8 cellular contexts compared by ENCODE assay signal in genomic region chr1:27284425-27285287, GRCh38. TPM values are rescaled to one million over a fixed set of nuclear protein-coding genes. Genes with fewer than 3 reads are reported as not detected.
DNase-seq lines count a peak whose midpoint lies in the region; ATAC-seq and TF ChIP-seq lines count a peak whose summit lies in the region.

No MANE protein-coding gene starts in this region.

- no peaks in the 10 kb centered on the region for H3K4me1 Mint-ChIP-seq in activated naive CD4-positive, alpha-beta T cell treated with anti-CD3 and anti-CD28 coated beads, Interleukin-2, amount 10 ng/mL, durations not matched to agents 7 days and 5 days

- H3K9me3 Mint-ChIP-seq in activated naive CD4-positive, alpha-beta T cell treated with anti-CD3 and anti-CD28 coated beads, Interleukin-2, amount 10 ng/mL, durations not matched to agents 7 days and 5 days = no peaks in the 10 kb centered on the region

- peaks cover 17% of the 10 kb centered on the region for H3K36me3 Mint-ChIP-seq in activated naive CD4-positive, alpha-beta T cell treated with anti-CD3 and anti-CD28 coated beads, Interleukin-2, amount 10 ng/mL, durations not matched to agents 7 days and 5 days

- no peak overlapping the region for H3K27ac Mint-ChIP-seq in activated naive CD4-positive, alpha-beta T cell treated with anti-CD3 and anti-CD28 coated beads, Interleukin-2, amount 10 ng/mL, durations not matched to agents 7 days and 5 days

- H3K27me3 Mint-ChIP-seq in activated naive CD4-positive, alpha-beta T cell treated with anti-CD3 and anti-CD28 coated beads, Interleukin-2, amount 10 ng/mL, durations not matched to agents 7 days and 5 days = no peaks in the 10 kb centered on the region

- DNase-seq in GDM1 (lab: John Stamatoyannopoulos, UW) (peak; percentile 64), NCI-H1092 treated with DMSO at 0.1 percent for 48 hours (lab: John Stamatoyannopoulos, UW) (peak; percentile 82), Right ventricle myocardium inferior (ENCODE audit: missing footprints) (peak; percentile 88), posterior cingulate gyrus (peak; percentile 53 to 95 (median 86)), ureter (ENCODE audit: low spot score) (peak; percentile 89)
- peak; percentile 93 for DNase-seq in activated naive CD4-positive, alpha-beta T cell treated with anti-CD3 and anti-CD28 coated beads, Interleukin-2, amount 10 ng/mL, durations not matched to agents 7 days and 5 days

- H3K4me3 Mint-ChIP-seq in activated naive CD4-positive, alpha-beta T cell treated with anti-CD3 and anti-CD28 coated beads, Interleukin-2, amount 10 ng/mL, durations not matched to agents 7 days and 5 days = no peak overlapping the region

- intact Hi-C loops in Right ventricle myocardium inferior (cut with DNase I) (loop anchor here (1.0 to 5.0 kb wide), 3 partner anchors 87 to 242 kb away; no protein-coding TSS in a partner anchor), posterior cingulate gyrus (cut with DNase I) (loop anchor here (1.0 to 2.0 kb wide), 3 partner anchors 86 to 240 kb away; no protein-coding TSS in a partner anchor)

- ATAC-seq in SK-N-SH treated with all-trans-retinoic acid at 6 μM for 48 hours (peak; percentile 98), Right ventricle myocardium inferior (peak; percentile 71), HG03095 (IDR thresholded peaks at IDR 0.05; ENCODE audit: unreplicated experiment) (no peak)

- CTCF ChIA-PET in activated naive CD4-positive, alpha-beta T cell treated with anti-CD3 and anti-CD28 coated beads, Interleukin-2, amount 10 ng/mL, durations not matched to agents 7 days and 5 days (lab: Charles Lee) = interaction anchor here (0.6 to 7.6 kb wide), 23 partner anchors 9 to 240 kb away, joined by 3 to 88 read pairs (median 4); no protein-coding TSS in a partner anchor

TF ChIP-seq in SK-N-SH treated with all-trans-retinoic acid at 6 μM for 48 hours, 23 proteins besides CTCF, POLR2A, EP300 and RAD21:
- TF ChIP-seq ESRRG (CRISPR knock-in tag; IDR thresholded peaks at IDR 0.05) = no peak
- TF ChIP-seq TCF4 (CRISPR knock-in tag; IDR thresholded peaks at IDR 0.05; ENCODE audit: borderline replicate concordance) = no peak
- TF ChIP-seq ZNF8 (CRISPR knock-in tag; IDR thresholded peaks at IDR 0.05) = no peak
- no peak for TF ChIP-seq ZC3H10 (CRISPR knock-in tag; IDR thresholded peaks at IDR 0.05)
- TF ChIP-seq ZNF70 (CRISPR knock-in tag; IDR thresholded peaks at IDR 0.05) = no peak
- TF ChIP-seq SNAI2 (CRISPR knock-in tag; IDR thresholded peaks at IDR 0.05) = no peak
- TF ChIP-seq BACH2 (CRISPR knock-in tag; IDR thresholded peaks at IDR 0.05; ENCODE audit: borderline replicate concordance) = no peak
- TF ChIP-seq CSRNP3 (CRISPR knock-in tag; IDR thresholded peaks at IDR 0.05) = no peak
- no peak for TF ChIP-seq CREB5 (CRISPR knock-in tag; IDR thresholded peaks at IDR 0.05; ENCODE audit: low read depth)
TF ChIP-seq in SK-N-SH treated with all-trans-retinoic acid at 6 μM for 48 hours: peak in this region for 0.

RNA-seq across cellular contexts. Expression of gene TMEM222, which starts 37.3 kb away (rescaled TPM):
- total RNA-seq in Right ventricle myocardium inferior = 17.9 TPM
- total RNA-seq in ureter = 54.1 TPM

RNA-seq across cellular contexts. Expression of gene WDTC1, which starts 50.2 kb away (rescaled TPM):
- total RNA-seq in Right ventricle myocardium inferior = 64.2 TPM
- total RNA-seq in ureter = 30.3 TPM

RNA-seq across cellular contexts. Expression of gene SYTL1, which starts 57.2 kb away (rescaled TPM):
- 0.78 TPM for total RNA-seq in Right ventricle myocardium inferior
- 93.6 TPM for total RNA-seq in ureter

Comparison
In these comparisons a context has a peak if more than half of its experiments do, and no peak if none do; other contexts are left out.
1. RNA of gene SYTL1, which starts 57.2 kb away (total RNA-seq): 93.6 TPM in ureter (single experiment); 0.78 TPM in Right ventricle myocardium inferior (single experiment); every median in the first group is over 10 times any median in the second.
2. Peak in every context shown above with its lines, with median percentiles within 50 percentile points of each other: DNase-seq.